In the genomic region with DNA sequence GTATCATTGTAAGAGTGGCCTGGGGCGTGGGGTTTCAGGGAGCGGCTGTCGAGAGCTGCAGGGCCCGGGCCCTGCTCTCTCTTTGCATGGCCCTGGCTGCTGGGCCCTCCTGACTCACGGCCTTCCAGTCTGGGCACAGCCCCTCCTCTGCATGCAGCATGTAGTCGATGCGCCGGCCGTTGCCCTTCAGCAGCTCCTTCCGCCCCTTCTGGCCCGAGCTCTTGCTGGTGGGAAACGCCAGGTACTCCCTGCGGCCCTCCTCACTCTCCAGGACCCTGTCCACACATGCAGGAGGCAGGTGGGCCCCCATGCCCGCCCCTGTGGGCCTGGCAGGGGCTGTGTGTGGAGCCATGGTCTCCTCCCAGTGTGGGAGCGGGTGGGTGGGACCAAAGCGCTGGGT, we compare ENCODE assay signal across 17 cellular contexts.
"Had no signal": no experiment of that assay in that cellular context is flagged by ENCODE, and none has a peak within 500 bp of the region (broad histone marks: within the 10 kb centered on the region; RNA-seq: fewer than 3 reads in every experiment).

No MANE protein-coding gene starts in this region.

- H3K9me3 ChIP-seq: ascending aorta, colonic mucosa, left ventricle myocardium inferior, uterus had no signal

- H3K4me3 Mint-ChIP-seq: activated CD4-positive, alpha-beta T cell treated with anti-CD3 and anti-CD28 coated beads for 36 hours; activated CD8-positive, alpha-beta T cell treated with anti-CD3 and anti-CD28 coated beads for 36 hours; activated naive CD8-positive, alpha-beta T cell treated with anti-CD3 and anti-CD28 coated beads for 36 hours; activated T-cell treated with anti-CD3 and anti-CD28 coated beads, Interleukin-2, amount 50 U/mL, for 72 hours; nephron progenitor cell had no signal

- H3K27ac Mint-ChIP-seq: activated CD4-positive, alpha-beta T cell treated with anti-CD3 and anti-CD28 coated beads for 36 hours; activated CD8-positive, alpha-beta T cell treated with anti-CD3 and anti-CD28 coated beads for 36 hours; activated naive CD8-positive, alpha-beta T cell treated with anti-CD3 and anti-CD28 coated beads for 36 hours; activated T-cell treated with anti-CD3 and anti-CD28 coated beads, Interleukin-2, amount 50 U/mL, for 72 hours had no signal

- H3K36me3 ChIP-seq: colonic mucosa, uterus had no signal

- H3K27me3 ChIP-seq: ascending aorta, cardiac muscle cell, colonic mucosa had no signal

- H3K4me1 ChIP-seq: ascending aorta, colonic mucosa, left ventricle myocardium inferior, uterus had no signal

- ATAC-seq: activated CD4-positive, alpha-beta T cell treated with anti-CD3 and anti-CD28 coated beads for 36 hours; activated CD8-positive, alpha-beta T cell treated with anti-CD3 and anti-CD28 coated beads for 36 hours; activated T-cell treated with anti-CD3 and anti-CD28 coated beads, Interleukin-2, amount 50 U/mL, for 72 hours had no signal

- DNase-seq: activated CD4-positive, alpha-beta T cell treated with anti-CD3 and anti-CD28 coated beads for 36 hours; activated CD8-positive, alpha-beta memory T cell treated with anti-CD3 and anti-CD28 coated beads, Interleukin-2, amount 50 U/mL, for 4 hours; activated CD8-positive, alpha-beta T cell treated with anti-CD3 and anti-CD28 coated beads for 36 hours; activated gamma-delta T cell treated with Interleukin-2 at 50 U/mL for 16 hours; activated naive CD8-positive, alpha-beta T cell treated with anti-CD3 and anti-CD28 coated beads for 36 hours; activated T-cell treated with anti-CD3 and anti-CD28 coated beads, Interleukin-2, amount 50 U/mL, for 72 hours; colonic mucosa; effector CD4-positive, alpha-beta T cell; islet precursor cell; left ventricle myocardium inferior; mesendoderm; nephron progenitor cell; small intestine had no signal

- H3K4me3 ChIP-seq: ascending aorta, cardiac muscle cell, colonic mucosa, left ventricle myocardium inferior, uterus had no signal

- H3K27ac ChIP-seq: ascending aorta, cardiac muscle cell, colonic mucosa, left ventricle myocardium inferior, parathyroid adenoma, uterus had no signal

- H3K9me3 Mint-ChIP-seq: activated CD8-positive, alpha-beta T cell treated with anti-CD3 and anti-CD28 coated beads for 36 hours; activated naive CD8-positive, alpha-beta T cell treated with anti-CD3 and anti-CD28 coated beads for 36 hours; activated T-cell treated with anti-CD3 and anti-CD28 coated beads, Interleukin-2, amount 50 U/mL, for 72 hours; nephron progenitor cell had no signal

- H3K9ac ChIP-seq: parathyroid adenoma had no signal
